ENCODE assay signal across 10 cellular contexts in genomic region chr9:71716138-71716909, GRCh38. TPM values are rescaled to one million over a fixed set of nuclear protein-coding genes. Genes with fewer than 3 reads are reported as not detected.
A peak's percentile ranks its signal among the peaks of the same experiment; 100 is the strongest.
DNase-seq lines count a peak whose midpoint lies in the region; ATAC-seq, FAIRE-seq and TF ChIP-seq lines count a peak whose summit lies in the region.
"Had no signal": no experiment of that assay in that cellular context is flagged by ENCODE, and none has a peak within 500 bp of the region (broad histone marks: within the 10 kb centered on the region; RNA-seq: fewer than 3 reads in every experiment).

No MANE protein-coding gene starts in this region.

- H2AK5ac ChIP-seq in mesenchymal stem cell (ENCODE audit: low read length, severe bottlenecking): no peak overlapping the region

- intact Hi-C loops in HCT116 (cut with micrococcal nuclease): loop anchor here (10.0 kb wide), 1 partner anchor 92 kb away; no protein-coding TSS in a partner anchor
- intact Hi-C loops in ascending aorta (cut with DNase I): no loop called here
- intact Hi-C loops in kidney (cut with DNase I): no loop called here

- H3K18ac ChIP-seq in mesenchymal stem cell (ENCODE audit: low read depth in 1 of 2, low read length in 2 of 2): no peak overlapping the region

- RAD21 ChIA-PET in HCT116 (lab: Charles Lee; ENCODE audit: low non-redundant PET in 1 of 2, low total read pairs in 2 of 2, uncharacterized antibody in 2 of 2, unreplicated experiment in 2 of 2): no interaction called here

- no peaks in the 10 kb centered on the region for H3K79me2 ChIP-seq in HCT116 (ENCODE audit: insufficient read depth, low read length)

- H3K14ac ChIP-seq in mesenchymal stem cell (ENCODE audit: low read length in 2 of 2): no peak overlapping the region

- H4K8ac ChIP-seq in mesenchymal stem cell (ENCODE audit: low read length): no peak overlapping the region

- no peak for TF ChIP-seq POLR2A in HCT116 (IDR thresholded peaks at IDR 0.05; ENCODE audit: borderline replicate concordance, extremely low read depth, insufficient read depth, insufficient read length)

- H3K9ac ChIP-seq in HCT116 (ENCODE audit: low read length) (no peak overlapping the region), kidney (ENCODE audit: low read length in 2 of 2) (no peak overlapping the region), mesenchymal stem cell (ENCODE audit: low read length) (no peak overlapping the region)

- peaks cover 0 to 2% of the 10 kb centered on the region in 2 experiments; a peak in 1 of 4 replicates for H3K36me3 ChIP-seq in HCT116 (ENCODE audit: control insufficient read depth in 1 of 2, insufficient read depth in 2 of 2, low read length in 2 of 2)
- H3K36me3 ChIP-seq in ascending aorta: peaks cover 20% of the 10 kb centered on the region in 2 donors
- peaks cover 12 to 18% of the 10 kb centered on the region in 2 donors for H3K36me3 ChIP-seq in kidney (ENCODE audit: control insufficient read depth in 1 of 2, insufficient read depth in 2 of 2, low read length in 2 of 2)
- H3K36me3 ChIP-seq in MG63: no peaks in the 10 kb centered on the region
- H3K36me3 ChIP-seq in mesenchymal stem cell (ENCODE audit: control insufficient read depth in 1 of 2, insufficient read depth in 2 of 2, low read depth in 1 of 2, low read length in 2 of 2): peaks cover 20 to 59% of the 10 kb centered on the region in 2 experiments

- no peak overlapping the region for H2BK120ac ChIP-seq in mesenchymal stem cell (ENCODE audit: low read depth, low read length)

- TF ChIP-seq CTCF in HCT116 (IDR thresholded peaks at IDR 0.05 in 2 of 3, conservative IDR thresholded peaks at IDR 0.05 in 1 of 3; ENCODE audit: borderline replicate concordance in 1 of 3, insufficient read depth in 1 of 3, low read depth in 2 of 3, low read length in 2 of 3): peak; percentile 30 to 62 (median 38); a peak in 4 of 6 replicates
- TF ChIP-seq CTCF in ascending aorta (IDR thresholded peaks at IDR 0.05): peak in 2 of 3 experiments; percentile 32 to 33
- no peak for TF ChIP-seq CTCF in kidney (IDR thresholded peaks at IDR 0.05; ENCODE audit: borderline replicate concordance, extremely low read depth, insufficient read depth)

- H3K4me1 ChIP-seq in HCT116 (ENCODE audit: control insufficient read depth in 1 of 2, insufficient read depth in 2 of 2, low read length in 2 of 2) (no peaks in the 10 kb centered on the region), ascending aorta (no peaks in the 10 kb centered on the region), kidney (ENCODE audit: control insufficient read depth in 1 of 2, insufficient read depth in 1 of 2, low read depth in 1 of 2, low read length in 2 of 2) (no peaks in the 10 kb centered on the region), mesenchymal stem cell (ENCODE audit: control insufficient read depth, insufficient read depth, low read depth, low read length) (no peaks in the 10 kb centered on the region)

- H3K9me2 ChIP-seq in HCT116 (ENCODE audit: insufficient read depth): no peaks in the 10 kb centered on the region

- H3K27me3 ChIP-seq in HCT116 (ENCODE audit: insufficient read depth, low read length): no peaks in the 10 kb centered on the region
- no peaks in the 10 kb centered on the region for H3K27me3 ChIP-seq in ascending aorta
- no peaks in the 10 kb centered on the region for H3K27me3 ChIP-seq in MG63
- no peaks in the 10 kb centered on the region for H3K27me3 ChIP-seq in mesenchymal stem cell (ENCODE audit: control insufficient read depth in 1 of 2, insufficient read depth in 1 of 2, low read length in 2 of 2)

- in situ Hi-C loops in ACHN (cut with HindIII; ENCODE audit: low pct_ligation_motif_present, low pct_unique_long_range_greater_than_20kb, low sequenced_read_pairs): no loop called here

- H3K4me3 ChIP-seq in HCT116 (replicated peaks in 1 of 2; ENCODE audit: low read depth in 1 of 2, low read length in 2 of 2) (no peak overlapping the region), ascending aorta (no peak overlapping the region), kidney (ENCODE audit: low read length in 2 of 2) (no peak overlapping the region), MG63 (no peak overlapping the region), mesenchymal stem cell (ENCODE audit: insufficient read depth in 1 of 2, low read depth in 1 of 2, low read length in 2 of 2) (no peak overlapping the region)

- WGBS in mesenchymal stem cell: 100% methylated on average over 1 of the region's 2 CpGs

- CTCF ChIA-PET in HCT116 (lab: Charles Lee): interaction anchor here (0.7 to 1.5 kb wide), 10 partner anchors 9 to 243 kb away, joined by 3 to 6 read pairs (median 3); no protein-coding TSS in a partner anchor

- no peak overlapping the region for H4K91ac ChIP-seq in mesenchymal stem cell (ENCODE audit: low read length)

- no peak for ATAC-seq in HCT116
- no peak for ATAC-seq in GM18498 (IDR thresholded peaks at IDR 0.05; ENCODE audit: unreplicated experiment)

- no TSS peak for BruUV-seq in HCT116 (replicated peaks; lab: Mats Ljungman, UMichigan)

- H3K23ac ChIP-seq in mesenchymal stem cell (ENCODE audit: low read length in 2 of 2): no peak overlapping the region

- H2AFZ ChIP-seq in HCT116 (ENCODE audit: low read depth, low read length, poor library complexity, severe bottlenecking) (no peak overlapping the region), mesenchymal stem cell (ENCODE audit: low read depth, low read length) (no peak overlapping the region)

- peaks cover 24% of the 10 kb centered on the region for H3K79me1 ChIP-seq in mesenchymal stem cell (replicated peaks; ENCODE audit: low read length, poor library complexity, severe bottlenecking)

- H2BK15ac ChIP-seq in mesenchymal stem cell (ENCODE audit: low read depth, poor library complexity, severe bottlenecking): no peak overlapping the region

- H3K4ac ChIP-seq in mesenchymal stem cell (ENCODE audit: low read depth in 1 of 2, low read length in 2 of 2): no peak overlapping the region

- H4K20me1 ChIP-seq in HCT116 (ENCODE audit: insufficient read depth): no peaks in the 10 kb centered on the region

- peak; percentile 88 for FAIRE-seq in kidney (lab: Jason Lieb, UNC)

- POLR2A ChIA-PET in HCT116 (lab: Charles Lee): no interaction called here

- DNase-seq in ACHN (peak; percentile 22), HCT116 (ENCODE audit: low read depth, low spot score) (no peak), ascending aorta (ENCODE audit: low spot score in 2 of 2) (no peak), kidney (no peak), MG63 (no peak), NCI-H2107 (lab: John Stamatoyannopoulos, UW) (no peak), mesenchymal stem cell (no peak)
- DNase-seq: DMS79, SIG-M5 had no signal

- no peak overlapping the region for H3K27ac ChIP-seq in HCT116 (ENCODE audit: low read depth, low read length)
- H3K27ac ChIP-seq in ascending aorta: no peak overlapping the region
- no peak overlapping the region for H3K27ac ChIP-seq in kidney (ENCODE audit: low read depth in 2 of 2, low read length in 2 of 2)
- H3K27ac ChIP-seq in mesenchymal stem cell (ENCODE audit: low read length, poor library complexity, severe bottlenecking): no peak overlapping the region

- no peak; the same call in 1 of the 2 replicates for TF ChIP-seq RAD21 in HCT116 (IDR thresholded peaks at IDR 0.05; ENCODE audit: low read depth)

- no peak overlapping the region for H2BK5ac ChIP-seq in mesenchymal stem cell (ENCODE audit: low read depth, low read length, poor library complexity, severe bottlenecking)

- H3K9me3 ChIP-seq in HCT116 (ENCODE audit: control insufficient read depth in 1 of 2, insufficient read depth in 1 of 2, low read depth in 1 of 2, low read length in 2 of 2): no peaks in the 10 kb centered on the region
- H3K9me3 ChIP-seq in ascending aorta: no peaks in the 10 kb centered on the region
- no peaks in the 10 kb centered on the region for H3K9me3 ChIP-seq in kidney (ENCODE audit: control insufficient read depth in 1 of 2, low read length in 2 of 2)
- no peaks in the 10 kb centered on the region for H3K9me3 ChIP-seq in MG63
- H3K9me3 ChIP-seq in mesenchymal stem cell (ENCODE audit: control insufficient read depth, low read length): no peaks in the 10 kb centered on the region

- H3K4me2 ChIP-seq in HCT116 (ENCODE audit: low read length) (no peak overlapping the region), mesenchymal stem cell (ENCODE audit: low read length, poor library complexity, severe bottlenecking) (no peak overlapping the region)

- no peak overlapping the region for H2BK12ac ChIP-seq in mesenchymal stem cell (ENCODE audit: low read length in 2 of 2)

TF ChIP-seq in HCT116, 20 proteins besides CTCF, POLR2A, EP300 and RAD21 (continues in another document):
- TF ChIP-seq SP1 (IDR thresholded peaks at IDR 0.05; ENCODE audit: low read depth) (no peak), ELF1 (IDR thresholded peaks at IDR 0.05; ENCODE audit: borderline replicate concordance, low read depth) (no peak), CEBPB (IDR thresholded peaks at IDR 0.05; ENCODE audit: low read depth) (no peak), JUND (IDR thresholded peaks at IDR 0.05) (no peak), TCF7L2 (IDR thresholded peaks at IDR 0.05; ENCODE audit: borderline replicate concordance, extremely low read depth, insufficient read depth, insufficient read length) (no peak), SRF (IDR thresholded peaks at IDR 0.05; ENCODE audit: low read depth) (no peak)
- TF ChIP-seq, protein P1, sequence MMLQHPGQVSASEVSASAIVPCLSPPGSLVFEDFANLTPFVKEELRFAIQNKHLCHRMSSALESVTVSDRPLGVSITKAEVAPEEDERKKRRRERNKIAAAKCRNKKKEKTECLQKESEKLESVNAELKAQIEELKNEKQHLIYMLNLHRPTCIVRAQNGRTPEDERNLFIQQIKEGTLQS (IDR thresholded peaks at IDR 0.05): no peak

RNA-seq across cellular contexts. Expression of gene CEMIP2, which starts 52.0 kb away (rescaled TPM):
- total RNA-seq in HCT116 (2021; ENCODE audit: unreplicated experiment) (14.3 TPM), ascending aorta (34.4 TPM), kidney (70.7 TPM)
- 8.5 and 10.6 TPM in 2 replicates for polyA plus RNA-seq in HCT116 (2012)
- polyA plus RNA-seq in kidney (ENCODE audit: insufficient read depth, low read depth, low replicate concordance): 13.9 TPM
- 0.30 and 7.8 TPM in 2 replicates for total RNA-seq in MG63 (2014; rRNA removed; shearing (Covaris generic); ENCODE audit: low replicate concordance)
- 41.7 TPM for polyA plus RNA-seq in mesenchymal stem cell (2013, experiment 1 of 2)
- polyA plus RNA-seq in mesenchymal stem cell (2013, experiment 2 of 2): 41.7 TPM
